1 cellular context compared by ENCODE assay signal in genomic region chrY:3023606-3024005, GRCh38.
TF ChIP-seq lines count a peak whose summit lies in the region.

No MANE protein-coding gene starts in this region.

TF ChIP-seq in H1, 55 proteins besides CTCF, POLR2A, EP300 and RAD21 (continued from another document):
- TF ChIP-seq SP4 (IDR thresholded peaks at IDR 0.05; ENCODE audit: low read length) (no peak), RBBP5 (IDR thresholded peaks at IDR 0.05; ENCODE audit: borderline replicate concordance, low read depth, low read length) (no peak), YY1 (IDR thresholded peaks at IDR 0.05; ENCODE audit: low read depth, low read length) (no peak), MAFK (IDR thresholded peaks at IDR 0.05; ENCODE audit: low read depth, low read length) (no peak), CHD1 (IDR thresholded peaks at IDR 0.05; ENCODE audit: low read depth, low read length) (no peak)
